Comparison of ENCODE assay signal across 37 cellular contexts in the genomic region with DNA sequence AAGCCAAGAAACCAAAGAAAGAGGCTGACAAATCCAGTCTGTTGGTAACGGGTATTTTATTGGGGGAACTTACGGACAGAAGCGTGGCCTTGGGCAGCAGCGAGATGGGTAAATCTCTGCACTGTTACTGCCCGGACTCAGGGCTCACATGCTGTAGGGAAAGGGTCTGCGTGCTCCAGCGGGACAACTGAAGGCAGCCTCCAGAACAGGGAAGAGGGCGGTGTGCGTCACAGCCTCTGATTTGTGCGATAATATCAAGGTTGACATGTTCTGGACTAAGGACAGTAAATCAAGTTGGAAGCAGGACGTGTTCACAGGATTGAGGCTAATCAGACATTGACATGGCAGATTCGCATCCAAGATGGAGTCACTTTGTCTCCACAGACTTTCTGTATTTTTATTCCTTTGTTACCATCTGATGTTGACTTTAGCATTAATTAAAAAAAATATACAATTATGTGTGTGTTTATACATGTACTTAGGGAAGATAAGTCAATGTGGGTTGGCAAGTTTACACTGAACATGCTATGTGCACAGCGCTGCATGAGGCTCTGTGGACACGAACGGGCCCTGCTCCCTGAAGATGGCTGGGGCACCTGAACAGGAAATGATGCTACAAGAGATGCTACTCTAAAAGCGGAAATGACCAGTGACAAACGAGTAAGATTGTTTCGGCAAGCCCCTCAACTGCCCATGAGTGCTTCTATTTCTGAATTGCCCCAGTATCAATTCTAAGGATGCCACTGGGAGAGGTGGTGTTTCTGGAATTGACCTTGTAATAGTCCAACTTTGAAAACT. TPM values are rescaled to one million over a fixed set of nuclear protein-coding genes. Genes with fewer than 3 reads are reported as not detected.
"Had no signal": no experiment of that assay in that cellular context is flagged by ENCODE, and none has a peak within 500 bp of the region (broad histone marks: within the 10 kb centered on the region; RNA-seq: fewer than 3 reads in every experiment).

No MANE protein-coding gene starts in this region.

- H3K36me3 Mint-ChIP-seq: activated naive CD8-positive, alpha-beta T cell treated with anti-CD3 and anti-CD28 coated beads for 36 hours had no signal

- DNase-seq: activated CD4-positive, alpha-beta memory T cell treated with anti-CD3 and anti-CD28 coated beads, Interleukin-2, amount 10 ng/mL, durations not matched to agents 7 days and 5 days; activated CD4-positive, alpha-beta T cell treated with anti-CD3 and anti-CD28 coated beads for 1 hour; activated CD4-positive, alpha-beta T cell treated with anti-CD3 and anti-CD28 coated beads for 48 hours; activated CD4-positive, CD25-positive, alpha-beta regulatory T cell; activated CD8-positive, alpha-beta memory T cell treated with anti-CD3 and anti-CD28 coated beads for 24 hours; activated effector memory CD4-positive, alpha-beta T cell treated with anti-CD3 and anti-CD28 coated beads, Interleukin-2, amount 50 U/mL, for 16 hours; activated naive CD4-positive, alpha-beta T cell; activated naive CD4-positive, alpha-beta T cell treated with anti-CD3 and anti-CD28 coated beads, Interleukin-2, amount 50 U/mL, for 16 hours; activated naive CD8-positive, alpha-beta T cell treated with anti-CD3 and anti-CD28 coated beads for 36 hours; activated T-cell treated with anti-CD3 and anti-CD28 coated beads, Interleukin-2, amount 50 U/mL, for 1 hour; activated T-cell treated with anti-CD3 and anti-CD28 coated beads, Interleukin-2, amount 50 U/mL, for 72 hours; amniotic stem cell; aorta; brain microvascular endothelial cell; central memory CD4-positive, alpha-beta T cell; MG63; MV-4-11; NCI-H1092; NCI-H1436 treated with DMSO at 0.1 percent for 48 hours; NCI-H1694 treated with DMSO at 0.1 percent for 48 hours; NCI-H2029; NCI-H2171 treated with DMSO at 0.1 percent for 48 hours; NCI-H2227 treated with DMSO at 0.1 percent for 48 hours; NCI-H446 treated with DMSO at 0.1 percent for 48 hours; NCI-H524; NCI-H69; NCI-H82; PC-9; T1000; WERI-Rb-1 had no signal

- H3K4me3 ChIP-seq: MG63, PC-9, SK-N-MC had no signal

- H3K27ac ChIP-seq: brain microvascular endothelial cell, PC-9, RWPE1, SK-N-MC, WERI-Rb-1 had no signal

- H3K4me1 Mint-ChIP-seq: activated CD4-positive, alpha-beta memory T cell treated with anti-CD3 and anti-CD28 coated beads, Interleukin-2, amount 10 ng/mL, durations not matched to agents 7 days and 5 days; activated naive CD8-positive, alpha-beta T cell treated with anti-CD3 and anti-CD28 coated beads for 36 hours; activated T-helper 17 cell treated with anti-CD3 and anti-CD28 coated beads, Interleukin-2, amount 50 U/mL, for 72 hours had no signal

- H3K4me2 ChIP-seq: PC-9 had no signal

- H3K9me3 ChIP-seq: MG63 had no signal

- H3K27ac Mint-ChIP-seq: activated CD4-positive, alpha-beta memory T cell treated with anti-CD3 and anti-CD28 coated beads, Interleukin-2, amount 10 ng/mL, durations not matched to agents 7 days and 5 days; activated naive CD8-positive, alpha-beta T cell treated with anti-CD3 and anti-CD28 coated beads for 36 hours; activated T-cell treated with anti-CD3 and anti-CD28 coated beads, Interleukin-2, amount 50 U/mL, for 72 hours; activated T-helper 17 cell treated with anti-CD3 and anti-CD28 coated beads, Interleukin-2, amount 50 U/mL, for 72 hours had no signal

- ATAC-seq: activated T-cell treated with anti-CD3 and anti-CD28 coated beads, Interleukin-2, amount 50 U/mL, for 72 hours; activated T-helper 17 cell treated with anti-CD3 and anti-CD28 coated beads, Interleukin-2, amount 50 U/mL, for 72 hours; Right ventricle myocardium inferior had no signal

- H3K36me3 ChIP-seq: brain microvascular endothelial cell, MG63, WERI-Rb-1 had no signal

- H3K9me3 Mint-ChIP-seq: activated CD4-positive, alpha-beta memory T cell treated with anti-CD3 and anti-CD28 coated beads, Interleukin-2, amount 10 ng/mL, durations not matched to agents 7 days and 5 days; activated naive CD8-positive, alpha-beta T cell treated with anti-CD3 and anti-CD28 coated beads for 36 hours; activated T-cell treated with anti-CD3 and anti-CD28 coated beads, Interleukin-2, amount 50 U/mL, for 72 hours; activated T-helper 17 cell treated with anti-CD3 and anti-CD28 coated beads, Interleukin-2, amount 50 U/mL, for 72 hours had no signal

- H3K27me3 ChIP-seq: brain microvascular endothelial cell, MG63 had no signal

- H2AFZ ChIP-seq: PC-9 had no signal

- H3K27me3 Mint-ChIP-seq: activated naive CD8-positive, alpha-beta T cell treated with anti-CD3 and anti-CD28 coated beads for 36 hours had no signal

- H3K4me3 Mint-ChIP-seq: activated CD4-positive, alpha-beta memory T cell treated with anti-CD3 and anti-CD28 coated beads, Interleukin-2, amount 10 ng/mL, durations not matched to agents 7 days and 5 days; activated naive CD8-positive, alpha-beta T cell treated with anti-CD3 and anti-CD28 coated beads for 36 hours; activated T-cell treated with anti-CD3 and anti-CD28 coated beads, Interleukin-2, amount 50 U/mL, for 72 hours; activated T-helper 17 cell treated with anti-CD3 and anti-CD28 coated beads, Interleukin-2, amount 50 U/mL, for 72 hours had no signal

RNA-seq across cellular contexts. Expression of gene DCDC2C, which starts 22.6 kb away (rescaled TPM):
- total RNA-seq: activated CD4-positive, alpha-beta memory T cell treated with anti-CD3 and anti-CD28 coated beads, Interleukin-2, amount 10 ng/mL, durations not matched to agents 7 days and 5 days; activated naive CD8-positive, alpha-beta T cell treated with anti-CD3 and anti-CD28 coated beads for 36 hours; activated T-cell treated with anti-CD3 and anti-CD28 coated beads, Interleukin-2, amount 50 U/mL, for 72 hours; activated T-helper 17 cell treated with anti-CD3 and anti-CD28 coated beads, Interleukin-2, amount 50 U/mL, for 72 hours; cerebellum; PC-9; Right ventricle myocardium inferior; T-helper 1 cell treated with Interleukin-12 subunit alpha and Interleukin-12 subunit beta and Interleukin-4 antibody, amounts not matched to agents 30 ng/mL and 1 ng/mL, for 36 hours; T-helper 2 cell treated with Interferon-gamma antibody and Interleukin-4, amounts not matched to agents 100 ng/mL and 5 ng/mL, for 36 hours had no signal

RNA-seq across cellular contexts. Expression of gene ALLC, which starts 22.7 kb away (rescaled TPM):
- total RNA-seq: activated CD4-positive, alpha-beta memory T cell treated with anti-CD3 and anti-CD28 coated beads, Interleukin-2, amount 10 ng/mL, durations not matched to agents 7 days and 5 days; activated naive CD8-positive, alpha-beta T cell treated with anti-CD3 and anti-CD28 coated beads for 36 hours; activated T-cell treated with anti-CD3 and anti-CD28 coated beads, Interleukin-2, amount 50 U/mL, for 72 hours; activated T-helper 17 cell treated with anti-CD3 and anti-CD28 coated beads, Interleukin-2, amount 50 U/mL, for 72 hours; aorta; cerebellum; PC-9; Right ventricle myocardium inferior; T-helper 1 cell treated with Interleukin-12 subunit alpha and Interleukin-12 subunit beta and Interleukin-4 antibody, amounts not matched to agents 30 ng/mL and 1 ng/mL, for 36 hours; T-helper 2 cell treated with Interferon-gamma antibody and Interleukin-4, amounts not matched to agents 100 ng/mL and 5 ng/mL, for 36 hours had no signal
